Comparison of ENCODE assay signal across 11 cellular contexts in genomic region chr15:40766194-40766830, GRCh38. TPM values are rescaled to one million over a fixed set of nuclear protein-coding genes. Genes with fewer than 3 reads are reported as not detected.
DNase-seq lines count a peak whose midpoint lies in the region; FAIRE-seq and TF ChIP-seq lines count a peak whose summit lies in the region.
"Had no signal": no experiment of that assay in that cellular context is flagged by ENCODE, and none has a peak within 500 bp of the region (broad histone marks: within the 10 kb centered on the region; RNA-seq: fewer than 3 reads in every experiment).

No MANE protein-coding gene starts in this region.

- POLR2A ChIA-PET in activated CD4-positive, alpha-beta memory T cell treated with anti-CD3 and anti-CD28 coated beads for 36 hours (lab: Charles Lee), result interaction anchor here (0.6 to 1.5 kb wide), 3 partner anchors 8 to 133 kb away, joined by 3 to 4 read pairs (median 3); partner anchors contain the start of gene RAD51

- intact Hi-C loops in activated CD4-positive, alpha-beta memory T cell treated with anti-CD3 and anti-CD28 coated beads for 36 hours (cut with micrococcal nuclease), result loop anchor here (5.0 to 10.0 kb wide), 2 partner anchors 78 to 199 kb away; partner anchors contain the start of genes CCDC32, RPUSD2 and SPINT1

- WGBS in GM23248 (ENCODE audit: low coverage in 1 of 2, low lambda C conversion rate in 2 of 2, missing lambda C conversion rate in 2 of 2), 2 experiments, result 35 to 37% methylated on average over 8 of the region's 8 CpGs
- 83% methylated on average over 8 of the region's 8 CpGs for WGBS in hepatocyte (ENCODE audit: low lambda C conversion rate, missing lambda C conversion rate)

- H3K27ac Mint-ChIP-seq in activated CD4-positive, alpha-beta memory T cell treated with anti-CD3 and anti-CD28 coated beads for 36 hours, result peak overlapping the region; percentile 6

- no peaks in the 10 kb centered on the region for H3K27me3 Mint-ChIP-seq in activated CD4-positive, alpha-beta memory T cell treated with anti-CD3 and anti-CD28 coated beads for 36 hours
- H3K27me3 Mint-ChIP-seq: B cell had no signal

- no peak overlapping the region for H3K4me3 ChIP-seq in GM23248
- H3K4me3 ChIP-seq in hepatocyte, result no peak overlapping the region
- no peak overlapping the region for H3K4me3 ChIP-seq in H7 (ENCODE audit: insufficient read depth, low read depth, low read length)

- H3K4me2 ChIP-seq in GM23248 (ENCODE audit: unreplicated experiment) (peak overlapping the region; percentile 16), hepatocyte (peak overlapping the region; percentile 93)

- H3K4me1 ChIP-seq in GM23248 (ENCODE audit: insufficient read depth) (peaks cover 33% of the 10 kb centered on the region), hepatocyte (ENCODE audit: insufficient read depth) (peaks cover 43% of the 10 kb centered on the region)

- H3K36me3 Mint-ChIP-seq in activated CD4-positive, alpha-beta memory T cell treated with anti-CD3 and anti-CD28 coated beads for 36 hours, result peaks cover 2% of the 10 kb centered on the region

- H3K9ac ChIP-seq in GM23248, result no peak overlapping the region

- TF ChIP-seq CTCF in 22Rv1 (IDR thresholded peaks at IDR 0.05), result no peak
- TF ChIP-seq CTCF in hepatocyte (IDR thresholded peaks at IDR 0.05; ENCODE audit: poor library complexity), result no peak

- CTCF ChIA-PET in activated CD4-positive, alpha-beta memory T cell treated with anti-CD3 and anti-CD28 coated beads for 36 hours (lab: Charles Lee), result interaction anchor here (1.2 to 6.0 kb wide), 3 partner anchors 18 to 92 kb away, joined by 3 to 47 read pairs (median 3); no protein-coding TSS in a partner anchor

- no peaks in the 10 kb centered on the region for H3K9me3 ChIP-seq in GM23248 (ENCODE audit: low read depth)
- H3K9me3 ChIP-seq in hepatocyte (ENCODE audit: low read depth), result no peaks in the 10 kb centered on the region

- no peaks in the 10 kb centered on the region for H4K20me1 ChIP-seq in GM23248 (ENCODE audit: insufficient read depth)
- no peaks in the 10 kb centered on the region for H4K20me1 ChIP-seq in hepatocyte (ENCODE audit: insufficient read depth, poor library complexity, severe bottlenecking)

- H3K36me3 ChIP-seq in GM23248 (ENCODE audit: low read depth) (no peaks in the 10 kb centered on the region), hepatocyte (replicated peaks; ENCODE audit: insufficient read depth, low read depth) (no peaks in the 10 kb centered on the region), H7 (replicated peaks; ENCODE audit: control insufficient read depth, insufficient read depth, low read length) (peaks cover 1% of the 10 kb centered on the region)

- peak overlapping the region; percentile 100 for H3K27ac ChIP-seq in 22Rv1
- no peak overlapping the region for H3K27ac ChIP-seq in GM23248
- H3K27ac ChIP-seq in hepatocyte, result peak overlapping the region; percentile 97

- in situ Hi-C loops in GM23248 (cut with MboI), result no loop called here

- no peaks in the 10 kb centered on the region for H3K79me2 ChIP-seq in GM23248 (ENCODE audit: insufficient read depth)
- H3K79me2 ChIP-seq in hepatocyte, result no peaks in the 10 kb centered on the region

- no peaks in the 10 kb centered on the region for H3K9me2 ChIP-seq in GM23248 (ENCODE audit: insufficient read depth)
- no peaks in the 10 kb centered on the region for H3K9me2 ChIP-seq in hepatocyte (replicated peaks; ENCODE audit: insufficient read depth)

- H3K27me3 ChIP-seq in GM23248 (replicated peaks; ENCODE audit: insufficient read depth) (no peaks in the 10 kb centered on the region), hepatocyte (no peaks in the 10 kb centered on the region), H7 (ENCODE audit: control insufficient read depth, insufficient read depth, low read length) (no peaks in the 10 kb centered on the region; the same call in 1 of the 2 replicates)

- DNase-seq in GM23248 (peak; percentile 57), hepatocyte (ENCODE audit: low spot score) (no peak), germinal center (ENCODE audit: low spot score) (no peak), GM19239 (ENCODE audit: insufficient read length, low spot score) (no peak), NCI-H82 treated with DMSO at 0.1 percent for 48 hours (lab: John Stamatoyannopoulos, UW; ENCODE audit: unreplicated experiment) (no peak), H7 (no peak)
- no peak for DNase-seq in activated CD4-positive, alpha-beta memory T cell treated with anti-CD3 and anti-CD28 coated beads for 36 hours
- DNase-seq: NCI-H2107, SIG-M5 had no signal

- no peak overlapping the region for H3K4me3 Mint-ChIP-seq in activated CD4-positive, alpha-beta memory T cell treated with anti-CD3 and anti-CD28 coated beads for 36 hours

- peaks cover 26% of the 10 kb centered on the region for H3F3A ChIP-seq in GM23248 (ENCODE audit: insufficient read depth)

- peaks cover 43% of the 10 kb centered on the region for H3K4me1 Mint-ChIP-seq in activated CD4-positive, alpha-beta memory T cell treated with anti-CD3 and anti-CD28 coated beads for 36 hours (ENCODE audit: low read depth)

- FAIRE-seq in GM19239 (lab: Jason Lieb, UNC), result no peak

- H2AFZ ChIP-seq in GM23248 (no peak overlapping the region), hepatocyte (no peak overlapping the region)

- H3K9me3 Mint-ChIP-seq in activated CD4-positive, alpha-beta memory T cell treated with anti-CD3 and anti-CD28 coated beads for 36 hours, result no peaks in the 10 kb centered on the region

RNA-seq across cellular contexts. Expression of gene GCHFR, which starts 2.4 kb away (rescaled TPM):
- total RNA-seq in GM23248 (2014; rRNA removed; shearing (Covaris generic)), result 0.54 and 8.9 TPM in 2 replicates
- polyA plus RNA-seq in GM23248 (2016; fragmentation: Nextera tagmentation; extraction: Ambion mirVana) (1.8 and 2.3 TPM in 2 replicates), hepatocyte (165 and 213 TPM in 2 replicates)
- total RNA-seq in activated CD4-positive, alpha-beta memory T cell treated with anti-CD3 and anti-CD28 coated beads for 36 hours, result 10 to 100 TPM; 36.0 to 40.2 TPM
- 97.2 and 105 TPM in 2 replicates for total RNA-seq in hepatocyte
- 58.3 and 60.9 TPM in 2 replicates for total RNA-seq in H7 (2014; rRNA removed; shearing (Covaris generic))

RNA-seq across cellular contexts. Expression of gene C15orf62, which starts 3.5 kb away (rescaled TPM):
- not detected in 2 replicates for total RNA-seq in GM23248 (2014; rRNA removed; shearing (Covaris generic))
- polyA plus RNA-seq in GM23248 (2016; fragmentation: Nextera tagmentation; extraction: Ambion mirVana) (0.11 and 0.28 TPM in 2 replicates), hepatocyte (0.77 and 0.97 TPM in 2 replicates)
- total RNA-seq in activated CD4-positive, alpha-beta memory T cell treated with anti-CD3 and anti-CD28 coated beads for 36 hours, result under 1 TPM; 0.39 to 0.43 TPM
- total RNA-seq in hepatocyte, result 0.43 and 2.6 TPM in 2 replicates
- total RNA-seq in H7 (2014; rRNA removed; shearing (Covaris generic)), result 0.31 and 0.48 TPM in 2 replicates

RNA-seq across cellular contexts. Expression of gene RMDN3, which starts 11.3 kb away (rescaled TPM):
- total RNA-seq in GM23248 (2014; rRNA removed; shearing (Covaris generic)), result 25.9 and 30.0 TPM in 2 replicates
- polyA plus RNA-seq in GM23248 (2016; fragmentation: Nextera tagmentation; extraction: Ambion mirVana), result 41.4 TPM in 2 replicates
- 10 to 100 TPM; 22.6 to 22.7 TPM for total RNA-seq in activated CD4-positive, alpha-beta memory T cell treated with anti-CD3 and anti-CD28 coated beads for 36 hours
- total RNA-seq in hepatocyte, result 23.0 and 26.0 TPM in 2 replicates
- 39.0 and 46.8 TPM in 2 replicates for polyA plus RNA-seq in hepatocyte
- 9.6 and 14.2 TPM in 2 replicates for total RNA-seq in H7 (2014; rRNA removed; shearing (Covaris generic))

RNA-seq across cellular contexts. Expression of gene ZFYVE19, which starts 40.6 kb away (rescaled TPM):
- total RNA-seq in GM23248 (2014; rRNA removed; shearing (Covaris generic)), result 24.2 and 33.5 TPM in 2 replicates
- polyA plus RNA-seq in GM23248 (2016; fragmentation: Nextera tagmentation; extraction: Ambion mirVana), result 11.7 and 15.0 TPM in 2 replicates
- 10 to 100 TPM; 22.8 to 26.1 TPM for total RNA-seq in activated CD4-positive, alpha-beta memory T cell treated with anti-CD3 and anti-CD28 coated beads for 36 hours
- 25.6 and 26.4 TPM in 2 replicates for total RNA-seq in hepatocyte
- polyA plus RNA-seq in hepatocyte, result 23.8 and 25.4 TPM in 2 replicates
- 25.5 and 30.0 TPM in 2 replicates for total RNA-seq in H7 (2014; rRNA removed; shearing (Covaris generic))

RNA-seq across cellular contexts. Expression of gene DNAJC17, which starts 41.0 kb away (rescaled TPM):
- 13.4 and 64.4 TPM in 2 replicates for total RNA-seq in GM23248 (2014; rRNA removed; shearing (Covaris generic))
- polyA plus RNA-seq in GM23248 (2016; fragmentation: Nextera tagmentation; extraction: Ambion mirVana) (36.4 and 44.6 TPM in 2 replicates), hepatocyte (53.9 and 59.2 TPM in 2 replicates)
- 10 to 100 TPM; 32.5 to 34.5 TPM for total RNA-seq in activated CD4-positive, alpha-beta memory T cell treated with anti-CD3 and anti-CD28 coated beads for 36 hours
- 18.3 and 36.5 TPM in 2 replicates for total RNA-seq in hepatocyte
- 28.2 and 34.6 TPM in 2 replicates for total RNA-seq in H7 (2014; rRNA removed; shearing (Covaris generic))
